Comparison of ENCODE assay signal across 1 cellular context in genomic region chr22:46230262-46230901, GRCh38.
TF ChIP-seq lines count a peak whose summit lies in the region.

No MANE protein-coding gene starts in this region.

TF ChIP-seq in HEK293T, 16 proteins besides CTCF, POLR2A, EP300 and RAD21 (continued from another document):
- TF ChIP-seq LEF1 (IDR thresholded peaks at IDR 0.05; ENCODE audit: borderline replicate concordance) (no peak), SP1 (IDR thresholded peaks at IDR 0.05) (no peak)
